ENCODE assay signal across 18 cellular contexts in genomic region chr1:168672278-168672677, GRCh38. TPM values are rescaled to one million over a fixed set of nuclear protein-coding genes. Genes with fewer than 3 reads are reported as not detected.
DNase-seq lines count a peak whose midpoint lies in the region; ATAC-seq lines count a peak whose summit lies in the region.
"Had no signal": no experiment of that assay in that cellular context is flagged by ENCODE, and none has a peak within 500 bp of the region (broad histone marks: within the 10 kb centered on the region; RNA-seq: fewer than 3 reads in every experiment).

No MANE protein-coding gene starts in this region.

- peak; percentile 84 for ATAC-seq in esophagus mucosa
- ATAC-seq: GM23338 had no signal

- no peaks in the 10 kb centered on the region for H3K36me3 ChIP-seq in HAP-1 (replicated peaks)

- peaks cover 9% of the 10 kb centered on the region for H3K4me1 ChIP-seq in HAP-1

- no peak overlapping the region for H3K4me3 ChIP-seq in HAP-1
- H3K4me3 ChIP-seq: GM23338 had no signal

- H3K9me3 ChIP-seq in HAP-1: no peaks in the 10 kb centered on the region

- peak; percentile 34 for DNase-seq in NCI-H82 (lab: John Stamatoyannopoulos, UW)
- DNase-seq in NCI-H82 treated with DMSO at 0.1 percent for 48 hours (lab: John Stamatoyannopoulos, UW; ENCODE audit: unreplicated experiment): no peak
- DNase-seq in HAP-1 (ENCODE audit: low spot score in 2 of 2): peak; percentile 10 to 71
- DNase-seq in NOMO-1 treated with dmso at 0.1 percent for 144 hours (lab: John Stamatoyannopoulos, UW; ENCODE audit: unreplicated experiment): no peak
- DNase-seq in NCI-H510A (lab: John Stamatoyannopoulos, UW): no peak
- DNase-seq: C1 segment of cervical spinal cord; Calu3; CD4-positive, alpha-beta memory T cell; COR-L47; DMS153; DMS79 treated with DMSO at 0.1 percent for 48 hours; GF-D8; H9 had no signal

- in situ Hi-C loops in HAP-1 (cut with MboI; ENCODE audit: low sequenced_read_pairs): no loop called here

- H3K27me3 ChIP-seq in HAP-1 (ENCODE audit: low read depth): no peaks in the 10 kb centered on the region

RNA-seq across cellular contexts. Expression of gene DPT, which starts 56.7 kb away (rescaled TPM):
- 0.56 TPM for total RNA-seq in esophagus mucosa
- total RNA-seq: A172; A673; Calu3; CD4-positive, alpha-beta memory T cell; G401; GM23338; H9 had no signal

Comparison
In these comparisons a context has a peak if more than half of its experiments do, and no peak if none do; other contexts are left out.
1. DNase-seq: peak in NCI-H82 (single experiment) and HAP-1 (2 of 2); none in NCI-H82 treated with DMSO at 0.1 percent for 48 hours (single experiment), NOMO-1 treated with dmso at 0.1 percent for 144 hours (single experiment) and NCI-H510A (single experiment).